22 cellular contexts compared by ENCODE assay signal in the genomic region with DNA sequence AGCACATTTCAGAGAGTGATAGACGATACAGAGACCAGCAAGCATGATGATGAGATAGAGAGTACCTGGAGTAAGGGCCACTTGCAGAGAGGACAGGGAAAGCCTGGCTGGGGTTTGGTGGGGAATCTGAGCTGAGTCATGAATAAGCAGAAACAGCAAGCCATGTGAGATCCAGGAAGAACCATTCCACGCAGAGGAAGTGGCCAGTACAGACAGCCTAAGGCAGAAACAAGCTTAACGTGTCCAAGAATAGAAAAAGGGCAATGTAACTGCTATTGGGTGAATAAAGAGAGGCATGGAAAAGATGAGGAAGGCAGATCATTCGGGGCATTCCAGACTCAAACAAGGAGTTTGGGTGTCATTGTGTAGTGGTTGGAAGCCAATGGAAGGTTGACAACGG.
A peak's percentile ranks its signal among the peaks of the same experiment; 100 is the strongest.
DNase-seq lines count a peak whose midpoint lies in the region; ATAC-seq and TF ChIP-seq lines count a peak whose summit lies in the region.
"Had no signal": no experiment of that assay in that cellular context is flagged by ENCODE, and none has a peak within 500 bp of the region (broad histone marks: within the 10 kb centered on the region; RNA-seq: fewer than 3 reads in every experiment).

No MANE protein-coding gene starts in this region.

- no peak for ATAC-seq in HG03095 (IDR thresholded peaks at IDR 0.05; ENCODE audit: unreplicated experiment)
- ATAC-seq: WTC11 had no signal

- no peaks in the 10 kb centered on the region for H3K9me3 Mint-ChIP-seq in MCF 10A (ENCODE audit: unreplicated experiment)

- no peaks in the 10 kb centered on the region for H3K27me3 Mint-ChIP-seq in MCF 10A (ENCODE audit: insufficient read depth, unreplicated experiment)
- H3K27me3 Mint-ChIP-seq: activated CD4-positive, alpha-beta memory T cell treated with anti-CD3 and anti-CD28 coated beads, Interleukin-2, amount 10 ng/mL, durations not matched to agents 7 days and 5 days; activated naive CD8-positive, alpha-beta T cell; CD4-positive, alpha-beta memory T cell had no signal

- H3K4me1 ChIP-seq in breast epithelium (no peaks in the 10 kb centered on the region), mammary epithelial cell (ENCODE audit: insufficient read depth, low read length) (peaks cover 15% of the 10 kb centered on the region), SK-N-SH (ENCODE audit: control insufficient read depth in 1 of 2, insufficient read depth in 2 of 2, low read depth in 1 of 2, low read length in 1 of 2) (no peaks in the 10 kb centered on the region)

- intact Hi-C loops in MCF 10A (cut with micrococcal nuclease), result no loop called here
- intact Hi-C loops in breast epithelium (cut with DNase I; ENCODE audit: low total_unique reads), result no loop called here
- intact Hi-C loops in mammary epithelial cell (cut with micrococcal nuclease), result no loop called here

- no peak for TF ChIP-seq RAD21 in SK-N-SH (IDR thresholded peaks at IDR 0.05; ENCODE audit: low read length)

- H3K9me3 ChIP-seq in breast epithelium, result no peaks in the 10 kb centered on the region
- no peaks in the 10 kb centered on the region for H3K9me3 ChIP-seq in mammary epithelial cell (replicated peaks; ENCODE audit: insufficient read depth, low read length)
- no peaks in the 10 kb centered on the region for H3K9me3 ChIP-seq in SK-N-SH
- H3K9me3 ChIP-seq: neutrophil, thoracic aorta had no signal

- in situ Hi-C loops in mammary epithelial cell (cut with MboI; ENCODE audit: low sequenced_read_pairs in 2 of 2), result loop anchor here in 1 of 2 donors (25.0 kb wide), 1 partner anchor 654 kb away; no protein-coding TSS in a partner anchor

- no peak for TF ChIP-seq CTCF in MCF 10A (IDR thresholded peaks at IDR 0.05; ENCODE audit: unreplicated experiment)
- no peak for TF ChIP-seq CTCF in breast epithelium (IDR thresholded peaks at IDR 0.05)
- TF ChIP-seq CTCF in mammary epithelial cell (conservative IDR thresholded peaks at IDR 0.05 in 1 of 2, IDR thresholded peaks at IDR 0.05 in 1 of 2; ENCODE audit: extremely low read depth in 1 of 2, insufficient read depth in 1 of 2, low read depth in 1 of 2, low read length in 2 of 2), result no peak
- TF ChIP-seq CTCF in SK-N-SH (IDR thresholded peaks at IDR 0.05), result no peak

- H3K27ac Mint-ChIP-seq in MCF 10A (ENCODE audit: low read depth, unreplicated experiment), result peak overlapping the region; percentile 14
- H3K27ac Mint-ChIP-seq: activated CD4-positive, alpha-beta memory T cell treated with anti-CD3 and anti-CD28 coated beads, Interleukin-2, amount 10 ng/mL, durations not matched to agents 7 days and 5 days; activated naive CD8-positive, alpha-beta T cell; H9; WTC11 had no signal

- no peaks in the 10 kb centered on the region for H3K79me2 ChIP-seq in mammary epithelial cell (ENCODE audit: insufficient read depth, low read length)
- H3K79me2 ChIP-seq in SK-N-SH (ENCODE audit: insufficient read depth), result no peaks in the 10 kb centered on the region

- no peaks in the 10 kb centered on the region for H3K36me3 Mint-ChIP-seq in MCF 10A (ENCODE audit: insufficient read depth, unreplicated experiment)

- H3K4me2 ChIP-seq in mammary epithelial cell (ENCODE audit: insufficient read depth, low read depth, low read length) (no peak overlapping the region), SK-N-SH (no peak overlapping the region)

- no peak for TF ChIP-seq EP300 in SK-N-SH (IDR thresholded peaks at IDR 0.05; ENCODE audit: borderline replicate concordance in 1 of 2, low read depth in 1 of 2, low read length in 1 of 2)

- CTCF ChIA-PET in MCF 10A (lab: Yijun Ruan, JAX) (interaction anchor here (1.1 kb wide), 1 partner anchor 10 kb away, joined by 4 read pairs; no protein-coding TSS in a partner anchor), mammary epithelial cell (lab: Charles Lee; ENCODE audit: low non-redundant PET) (no interaction called here), SK-N-SH (lab: Yijun Ruan, JAX) (interaction anchor here (1.5 kb wide), 1 partner anchor 8 kb away, joined by 4 read pairs; no protein-coding TSS in a partner anchor)

- H3K4me3 Mint-ChIP-seq in MCF 10A (ENCODE audit: unreplicated experiment), result no peak overlapping the region
- H3K4me3 Mint-ChIP-seq: activated CD4-positive, alpha-beta memory T cell treated with anti-CD3 and anti-CD28 coated beads, Interleukin-2, amount 10 ng/mL, durations not matched to agents 7 days and 5 days; activated naive CD8-positive, alpha-beta T cell; CD4-positive, alpha-beta memory T cell; H9; WTC11 had no signal

- H4K20me1 ChIP-seq in mammary epithelial cell (ENCODE audit: insufficient read depth, low read length), result no peaks in the 10 kb centered on the region
- H4K20me1 ChIP-seq in SK-N-SH (ENCODE audit: insufficient read depth), result no peaks in the 10 kb centered on the region

- dilution Hi-C loops in mammary epithelial cell (cut with HindIII; ENCODE audit: low sequenced_read_pairs), result loop anchor here (25.0 kb wide), 1 partner anchor 1229 kb away; no protein-coding TSS in a partner anchor

- H2AFZ ChIP-seq in mammary epithelial cell (ENCODE audit: low read depth, low read length) (peak overlapping the region; percentile 43), SK-N-SH (ENCODE audit: low read depth) (no peak overlapping the region)

- H3K27me3 ChIP-seq in breast epithelium, result no peaks in the 10 kb centered on the region
- no peaks in the 10 kb centered on the region for H3K27me3 ChIP-seq in mammary epithelial cell (ENCODE audit: insufficient read depth, low read length)
- no peaks in the 10 kb centered on the region; the same call in 1 of the 2 replicates for H3K27me3 ChIP-seq in SK-N-SH (ENCODE audit: insufficient read depth)
- H3K27me3 ChIP-seq: neutrophil had no signal

- DNase-seq in MCF 10A (ENCODE audit: unreplicated experiment) (peak; percentile 2), breast epithelium (ENCODE audit: low spot score in 2 of 2) (no peak), M059J (ENCODE audit: low read depth) (peak; percentile 69), mammary epithelial cell (peak; percentile 32), renal cortical epithelial cell (ENCODE audit: low read depth) (peak; percentile 24), islet precursor cell (no peak), SK-N-SH (no peak)
- DNase-seq: activated CD4-positive, alpha-beta memory T cell treated with anti-CD3 and anti-CD28 coated beads, Interleukin-2, amount 10 ng/mL, durations not matched to agents 7 days and 5 days; activated T-cell treated with anti-CD3 and anti-CD28 coated beads, Interleukin-2, amount 50 U/mL, for 1 hour; CD4-positive, alpha-beta memory T cell; DMS79; H9; NCI-H1105; NCI-H2081; NCI-H510A; SHP77 treated with DMSO at 0.1 percent for 48 hours; stimulated activated CD4-positive, alpha-beta T cell treated with anti-CD3 and anti-CD28 coated beads, Interleukin-15, amount 100 ng/mL, for 24 hours had no signal

- H3K9ac ChIP-seq in mammary epithelial cell (ENCODE audit: insufficient read depth, low read length) (no peak overlapping the region), SK-N-SH (no peak overlapping the region)

- POLR2A ChIA-PET in MCF 10A (lab: Yijun Ruan, JAX) (no interaction called here), SK-N-SH (lab: Yijun Ruan, JAX) (no interaction called here)

- H3K4me1 Mint-ChIP-seq in MCF 10A (ENCODE audit: insufficient read depth, unreplicated experiment), result peaks cover 9% of the 10 kb centered on the region
- H3K4me1 Mint-ChIP-seq: WTC11 had no signal

- H3K27ac ChIP-seq in breast epithelium (no peak overlapping the region), mammary epithelial cell (ENCODE audit: insufficient read depth, low read depth, low read length) (no peak overlapping the region), SK-N-SH (ENCODE audit: low read depth in 2 of 2, low read length in 1 of 2) (no peak overlapping the region)
- H3K27ac ChIP-seq: neutrophil, thoracic aorta had no signal

- no peak for TF ChIP-seq POLR2A in breast epithelium (IDR thresholded peaks at IDR 0.05)

- BruUV-seq in MCF 10A (replicated peaks; lab: Mats Ljungman, UMichigan) (no TSS peak), mammary epithelial cell (replicated peaks; lab: Mats Ljungman, UMichigan) (no TSS peak)

- no peaks in the 10 kb centered on the region for H3K9me2 ChIP-seq in SK-N-SH

- WGBS in mammary epithelial cell (ENCODE audit: low coverage, missing lambda C conversion rate), result 60% methylated on average over 5 of the region's 5 CpGs
- WGBS in SK-N-SH (ENCODE audit: low lambda C conversion rate), result 31% methylated on average over 5 of the region's 5 CpGs

- H3F3A ChIP-seq in SK-N-SH (replicated peaks; ENCODE audit: insufficient read depth), result no peaks in the 10 kb centered on the region

- no peaks in the 10 kb centered on the region for H3K36me3 ChIP-seq in breast epithelium
- no peaks in the 10 kb centered on the region for H3K36me3 ChIP-seq in mammary epithelial cell (ENCODE audit: insufficient read depth, low read length)
- H3K36me3 ChIP-seq in SK-N-SH (replicated peaks in 1 of 2; ENCODE audit: control insufficient read depth in 1 of 2, insufficient read depth in 2 of 2, low read length in 1 of 2), result no peaks in the 10 kb centered on the region
- H3K36me3 ChIP-seq: neutrophil, thoracic aorta had no signal

- H3K4me3 ChIP-seq in breast epithelium (no peak overlapping the region), mammary epithelial cell (replicated peaks in 1 of 3; ENCODE audit: insufficient read depth in 1 of 3, low read depth in 2 of 3, low read length in 3 of 3) (no peak overlapping the region), SK-N-SH (ENCODE audit: low read depth in 2 of 2, low read length in 1 of 2) (no peak overlapping the region)
- H3K4me3 ChIP-seq: thoracic aorta had no signal

TF ChIP-seq in SK-N-SH, 30 proteins besides CTCF, POLR2A, EP300 and RAD21:
- no peak for TF ChIP-seq SIN3A (IDR thresholded peaks at IDR 0.05; ENCODE audit: borderline replicate concordance, low read depth, low read length)
- TF ChIP-seq ELF1 (IDR thresholded peaks at IDR 0.05), result no peak
- TF ChIP-seq USF2 (IDR thresholded peaks at IDR 0.05; ENCODE audit: borderline replicate concordance, low read depth, low read length), result no peak
- TF ChIP-seq MXI1 (IDR thresholded peaks at IDR 0.05; ENCODE audit: low read depth, low read length), result no peak
- TF ChIP-seq GABPA (IDR thresholded peaks at IDR 0.05; ENCODE audit: low read depth), result no peak

Comparison
In these comparisons a context has a peak if more than half of its experiments do, and no peak if none do; other contexts are left out.
1. DNase-seq: peak in MCF 10A (single experiment), M059J (single experiment), mammary epithelial cell (single experiment) and renal cortical epithelial cell (single experiment); none in breast epithelium (0 of 2), islet precursor cell (single experiment) and SK-N-SH (single experiment).